Comparison of ENCODE assay signal across 29 cellular contexts in genomic region chr6:76532647-76533046, GRCh38.
"Had no signal": no experiment of that assay in that cellular context is flagged by ENCODE, and none has a peak within 500 bp of the region (broad histone marks: within the 10 kb centered on the region; RNA-seq: fewer than 3 reads in every experiment).

No MANE protein-coding gene starts in this region.

- H3K4me3 ChIP-seq: ovary, psoas muscle, right lobe of liver, sigmoid colon, suprapubic skin, tibial artery, transverse colon, vagina had no signal

- H3K36me3 Mint-ChIP-seq: naive B cell; stimulated activated memory B cell treated with anti-CD40 and anti-IgM and Interleukin-4, amounts not matched to agents 10 μg/mL and 1 μg/mL and 100 μg/mL, for 72 hours; type B pancreatic cell had no signal

- H3K27me3 ChIP-seq: ovary, right lobe of liver, sigmoid colon, suprapubic skin, testis, tibial artery, transverse colon, vagina had no signal

- H2AFZ ChIP-seq: parathyroid adenoma had no signal

- DNase-seq: naive B cell; naive thymus-derived CD8-positive, alpha-beta T cell; nephron progenitor cell; occipital lobe; ovary; psoas muscle; right cardiac atrium; right lobe of liver; sigmoid colon; small intestine; stimulated activated CD4-positive, alpha-beta T cell treated with anti-CD3 and anti-CD28 coated beads, Interleukin-15, amount 100 ng/mL, for 24 hours; stimulated activated CD4-positive, alpha-beta T cell treated with anti-CD3 and anti-CD28 coated beads, Interleukin-2, amount 100 ng/mL, for 24 hours; stimulated activated CD4-positive, alpha-beta T cell treated with anti-CD3 and anti-CD28 coated beads, Interleukin-2, amount 100 ng/mL, for 48 hours; stimulated activated CD4-positive, alpha-beta T cell treated with anti-CD3 and anti-CD28 coated beads, Interleukin-4, amount 100 ng/mL, for 24 hours; stimulated activated naive CD4-positive, alpha-beta T cell; stimulated activated naive CD8-positive, alpha-beta T cell treated with anti-CD3 and anti-CD28 coated beads, Interleukin-15, amount 100 ng/mL, for 72 hours; stimulated activated naive CD8-positive, alpha-beta T cell treated with anti-CD3 and anti-CD28 coated beads, Interleukin-15, Interleukin-2, amounts not matched to agents 100 U/mL and 50 U/mL, for 24 hours; substantia nigra; testis; tibial artery; transverse colon had no signal

- H3K27ac Mint-ChIP-seq: naive B cell; naive thymus-derived CD8-positive, alpha-beta T cell; natural killer cell treated with Interleukin-12 subunit alpha and Interleukin-12 subunit beta and Interleukin-15 and Interleukin-18, amount 100 ng/mL, for 72 hours; nephron progenitor cell; progenitor cell of endocrine pancreas; stimulated activated memory B cell treated with anti-CD40 and anti-IgM and Interleukin-4, amounts not matched to agents 10 μg/mL and 1 μg/mL and 100 μg/mL, for 72 hours; stimulated activated naive CD8-positive, alpha-beta T cell treated with anti-CD3 and anti-CD28 coated beads, Interleukin-15, amount 100 ng/mL, for 72 hours; type B pancreatic cell had no signal

- H3K4me1 ChIP-seq: parathyroid adenoma, psoas muscle, right lobe of liver, sigmoid colon, suprapubic skin, testis, tibial artery, transverse colon, vagina had no signal

- H3K27ac ChIP-seq: ovary, parathyroid adenoma, psoas muscle, right lobe of liver, sigmoid colon, suprapubic skin, testis, tibial artery, transverse colon, vagina had no signal

- H3K36me3 ChIP-seq: ovary, right lobe of liver, sigmoid colon, suprapubic skin, tibial artery, transverse colon, vagina had no signal

- H3K4me1 Mint-ChIP-seq: naive B cell; naive thymus-derived CD8-positive, alpha-beta T cell; nephron progenitor cell; neural crest cell; stimulated activated memory B cell treated with anti-CD40 and anti-IgM and Interleukin-4, amounts not matched to agents 10 μg/mL and 1 μg/mL and 100 μg/mL, for 72 hours; stimulated activated naive CD8-positive, alpha-beta T cell treated with anti-CD3 and anti-CD28 coated beads, Interleukin-15, amount 100 ng/mL, for 72 hours had no signal

- H3K9ac ChIP-seq: parathyroid adenoma had no signal

- H3K9me3 ChIP-seq: ovary, right lobe of liver, testis, transverse colon, vagina had no signal

- H3K4me3 Mint-ChIP-seq: naive B cell; naive thymus-derived CD8-positive, alpha-beta T cell; natural killer cell treated with Interleukin-12 subunit alpha and Interleukin-12 subunit beta and Interleukin-15 and Interleukin-18, amount 100 ng/mL, for 72 hours; nephron progenitor cell; neural crest cell; stimulated activated memory B cell treated with anti-CD40 and anti-IgM and Interleukin-4, amounts not matched to agents 10 μg/mL and 1 μg/mL and 100 μg/mL, for 72 hours; stimulated activated naive CD8-positive, alpha-beta T cell treated with anti-CD3 and anti-CD28 coated beads, Interleukin-15, amount 100 ng/mL, for 72 hours; type B pancreatic cell had no signal

- ATAC-seq: naive thymus-derived CD8-positive, alpha-beta T cell; natural killer cell treated with Interleukin-12 subunit alpha and Interleukin-12 subunit beta and Interleukin-15 and Interleukin-18, amount 100 ng/mL, for 72 hours; psoas muscle; stimulated activated naive CD8-positive, alpha-beta T cell treated with anti-CD3 and anti-CD28 coated beads, Interleukin-15, amount 100 ng/mL, for 72 hours; stimulated activated naive CD8-positive, alpha-beta T cell treated with anti-CD3 and anti-CD28 coated beads, Interleukin-15, Interleukin-2, amounts not matched to agents 100 U/mL and 50 U/mL, for 24 hours had no signal

- H3K79me2 ChIP-seq: parathyroid adenoma had no signal
